ENCODE assay signal across 2 cellular contexts in genomic region chr3:53242155-53242554, GRCh38.
TF ChIP-seq lines count a peak whose summit lies in the region.

No MANE protein-coding gene starts in this region.

TF ChIP-seq in A549, 52 proteins besides CTCF, POLR2A, EP300 and RAD21:
- TF ChIP-seq MAX (IDR thresholded peaks at IDR 0.05), result 0 out of 2 replicates have a peak, but pooled peaks have one; percentile 23
- TF ChIP-seq NFE2L2 (conservative IDR thresholded peaks at IDR 0.05; ENCODE audit: low read length), result no peak
- TF ChIP-seq CHD2 (IDR thresholded peaks at IDR 0.05; ENCODE audit: low read length, partially characterized antibody), result no peak
- TF ChIP-seq ZNF302 (CRISPR knock-in tag; IDR thresholded peaks at IDR 0.05), result no peak
- TF ChIP-seq RARB (CRISPR knock-in tag; IDR thresholded peaks at IDR 0.05), result no peak
- TF ChIP-seq KDM5A (IDR thresholded peaks at IDR 0.05), result no peak

TF ChIP-seq in IMR-90, 13 proteins besides CTCF, POLR2A, EP300 and RAD21:
- TF ChIP-seq CEBPB (IDR thresholded peaks at IDR 0.05; ENCODE audit: low read depth, low read length) (no peak), ELK1 (IDR thresholded peaks at IDR 0.05; ENCODE audit: borderline replicate concordance, low read depth, low read length) (no peak), RCOR1 (IDR thresholded peaks at IDR 0.05; ENCODE audit: insufficient replicate concordance, low read length) (no peak), FOS (IDR thresholded peaks at IDR 0.05; ENCODE audit: low read depth, low read length) (no peak), BHLHE40 (IDR thresholded peaks at IDR 0.05; ENCODE audit: low read depth, low read length) (no peak), MXI1 (IDR thresholded peaks at IDR 0.05; ENCODE audit: borderline replicate concordance, low read depth, low read length) (no peak), MAZ (IDR thresholded peaks at IDR 0.05; ENCODE audit: borderline replicate concordance, low read depth, low read length) (no peak), SMC3 (IDR thresholded peaks at IDR 0.05; ENCODE audit: low read depth, low read length) (no peak), NFE2L2 (IDR thresholded peaks at IDR 0.05; ENCODE audit: low read depth, low read length) (no peak), USF2 (IDR thresholded peaks at IDR 0.05; ENCODE audit: low read depth, low read length) (no peak), RFX5 (IDR thresholded peaks at IDR 0.05; ENCODE audit: low read depth, low read length) (no peak), MAFK (IDR thresholded peaks at IDR 0.05; ENCODE audit: low read depth, low read length) (no peak)
TF ChIP-seq in IMR-90: peak in this region for 0.
